Comparison of ENCODE assay signal across 8 cellular contexts in the genomic region with DNA sequence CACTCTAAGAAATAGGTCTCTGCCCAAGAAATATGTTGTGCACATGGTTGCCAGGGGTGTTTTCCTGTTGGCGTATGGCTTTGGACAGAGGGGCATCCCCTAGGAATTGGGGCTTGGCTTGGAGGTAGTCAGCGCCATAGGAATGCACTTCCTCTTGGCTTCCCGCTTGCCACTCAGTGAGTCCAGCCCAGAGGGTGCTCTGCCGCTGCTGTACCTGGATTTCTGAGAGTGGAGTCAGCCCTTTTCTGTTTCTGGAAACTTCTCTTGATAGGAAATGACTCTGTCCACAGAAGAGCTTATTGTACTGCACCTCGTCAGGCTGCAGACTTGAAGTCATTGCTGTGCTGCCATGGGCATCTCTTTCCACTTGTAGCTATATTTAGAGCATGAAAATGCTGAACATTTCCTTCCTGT.
A peak's percentile ranks its signal among the peaks of the same experiment; 100 is the strongest.
DNase-seq lines count a peak whose midpoint lies in the region; ATAC-seq and TF ChIP-seq lines count a peak whose summit lies in the region.

No MANE protein-coding gene starts in this region.

- BruUV-seq in Panc1 (replicated peaks; lab: Mats Ljungman, UMichigan), result no TSS peak

- no peaks in the 10 kb centered on the region for H3K4me1 ChIP-seq in Panc1 (ENCODE audit: control insufficient read depth, insufficient read depth, low read length)
- peaks cover 12% of the 10 kb centered on the region for H3K4me1 ChIP-seq in mesendoderm (ENCODE audit: control insufficient read depth, low read depth, low read length)

- 0 out of 2 replicates have a peak, but pooled peaks have one; percentile 51 for ATAC-seq in Panc1
- no peak for ATAC-seq in natural killer cell
- ATAC-seq in GM18505 (IDR thresholded peaks at IDR 0.05; ENCODE audit: unreplicated experiment), result no peak

- no CpG with 5 or more reads among the region's 5 CpGs for WGBS in mesendoderm (ENCODE audit: extremely low coverage, insufficient coverage, low lambda C conversion rate)

- no peaks in the 10 kb centered on the region for H3K9me3 ChIP-seq in Panc1 (ENCODE audit: control insufficient read depth, insufficient read depth, low read depth, low read length)

- CTCF ChIA-PET in Panc1 (lab: Charles Lee), result interaction anchor here (0.5 kb wide), 1 partner anchor 135 kb away, joined by 6 read pairs; no protein-coding TSS in a partner anchor

- no peak for TF ChIP-seq POLR2A in GM18505 (IDR thresholded peaks at IDR 0.05; ENCODE audit: borderline replicate concordance, extremely low read depth, insufficient read depth, insufficient read length)

- peaks cover 21% of the 10 kb centered on the region for H3K79me2 ChIP-seq in mesendoderm (ENCODE audit: control insufficient read depth, insufficient read depth, low read length)

- no peaks in the 10 kb centered on the region for H3K9me3 Mint-ChIP-seq in natural killer cell

- H3K4me2 ChIP-seq in mesendoderm (ENCODE audit: low read length), result no peak overlapping the region

- H3K4me3 ChIP-seq in Panc1 (ENCODE audit: low read depth in 2 of 2, low read length in 2 of 2) (no peak overlapping the region), epithelial cell of esophagus (ENCODE audit: low read length) (no peak overlapping the region), mesendoderm (ENCODE audit: low read length) (no peak overlapping the region)

- no peak overlapping the region for H3K56ac ChIP-seq in mesendoderm (ENCODE audit: low read length)

- H3K79me1 ChIP-seq in mesendoderm (ENCODE audit: low read length), result peaks cover 30% of the 10 kb centered on the region

- H3K4me1 Mint-ChIP-seq in natural killer cell, result peaks cover 60 to 65% of the 10 kb centered on the region in 2 donors

- intact Hi-C loops in Panc1 (cut with micrococcal nuclease; ENCODE audit: unreplicated experiment), result no loop called here
- intact Hi-C loops in natural killer cell (cut with micrococcal nuclease), result no loop called here

- no peak overlapping the region for H2AK5ac ChIP-seq in mesendoderm (ENCODE audit: low read length)

- in situ Hi-C loops in Panc1 (cut with HindIII; ENCODE audit: low pct_unique_long_range_greater_than_20kb, low sequenced_read_pairs), result no loop called here

- H2BK15ac ChIP-seq in mesendoderm (replicated peaks; ENCODE audit: low read depth), result no peak overlapping the region

- H2BK5ac ChIP-seq in mesendoderm (ENCODE audit: low read length), result no peak overlapping the region

- no peak overlapping the region for H3K9ac ChIP-seq in mesendoderm (ENCODE audit: low read length)

- no peak overlapping the region for H2BK120ac ChIP-seq in mesendoderm (ENCODE audit: low read depth, low read length)

- no peaks in the 10 kb centered on the region for H3K36me3 ChIP-seq in Panc1 (ENCODE audit: control insufficient read depth, insufficient read depth, low read length)
- H3K36me3 ChIP-seq in mesendoderm (ENCODE audit: control insufficient read depth, insufficient read depth, low read length), result no peaks in the 10 kb centered on the region

- peak; percentile 86 for DNase-seq in GM03348 (ENCODE audit: low spot score)
- DNase-seq in Panc1 (ENCODE audit: low read depth, low spot score), result no peak
- DNase-seq in epithelial cell of esophagus (ENCODE audit: low read depth), result peak; percentile 94
- DNase-seq in natural killer cell, result no peak
- DNase-seq in activated CD4-positive, CD25-positive, alpha-beta regulatory T cell (lab: John Stamatoyannopoulos, UW), result no peak
- no peak for DNase-seq in DMS53 (lab: John Stamatoyannopoulos, UW)
- DNase-seq in mesendoderm, result no peak

- POLR2A ChIA-PET in Panc1 (lab: Charles Lee), result no interaction called here

- no peak overlapping the region for H4K5ac ChIP-seq in mesendoderm (ENCODE audit: low read length)

- H3K27me3 Mint-ChIP-seq in natural killer cell (ENCODE audit: low read depth in 2 of 2), result no peaks in the 10 kb centered on the region

- TF ChIP-seq CTCF in Panc1 (IDR thresholded peaks at IDR 0.05) (no peak), epithelial cell of esophagus (IDR thresholded peaks at IDR 0.05; ENCODE audit: insufficient read depth, low read depth, low read length, missing control alignments) (no peak), natural killer cell (IDR thresholded peaks at IDR 0.05) (no peak)

- H3K4me3 Mint-ChIP-seq in natural killer cell, result peak overlapping the region; percentile 57

- H3K23ac ChIP-seq in mesendoderm (ENCODE audit: low read length), result no peak overlapping the region

- no peaks in the 10 kb centered on the region for H3K36me3 Mint-ChIP-seq in natural killer cell

- H3K27me3 ChIP-seq in Panc1 (ENCODE audit: control insufficient read depth, insufficient read depth, low read length), result no peaks in the 10 kb centered on the region
- no peaks in the 10 kb centered on the region for H3K27me3 ChIP-seq in mesendoderm (ENCODE audit: insufficient read depth, low read length, poor library complexity)

- H3K27ac ChIP-seq in Panc1 (ENCODE audit: low read length) (no peak overlapping the region), mesendoderm (ENCODE audit: low read depth, low read length) (no peak overlapping the region)

- H3K4ac ChIP-seq in mesendoderm (ENCODE audit: low read depth, low read length), result no peak overlapping the region

- H3K27ac Mint-ChIP-seq in natural killer cell, result no peak overlapping the region

- no peak overlapping the region for H3K18ac ChIP-seq in mesendoderm (ENCODE audit: low read length)

- H4K8ac ChIP-seq in mesendoderm (ENCODE audit: low read depth, low read length), result no peak overlapping the region

Comparison
In these comparisons a context has a peak if more than half of its experiments do, and no peak if none do; other contexts are left out.
1. DNase-seq: peak in GM03348 (single experiment) and epithelial cell of esophagus (single experiment); none in Panc1 (single experiment), natural killer cell (single experiment), activated CD4-positive, CD25-positive, alpha-beta regulatory T cell (0 of 4), DMS53 (single experiment) and mesendoderm (single experiment).